ENCODE assay signal across 1 cellular context in the genomic region with DNA sequence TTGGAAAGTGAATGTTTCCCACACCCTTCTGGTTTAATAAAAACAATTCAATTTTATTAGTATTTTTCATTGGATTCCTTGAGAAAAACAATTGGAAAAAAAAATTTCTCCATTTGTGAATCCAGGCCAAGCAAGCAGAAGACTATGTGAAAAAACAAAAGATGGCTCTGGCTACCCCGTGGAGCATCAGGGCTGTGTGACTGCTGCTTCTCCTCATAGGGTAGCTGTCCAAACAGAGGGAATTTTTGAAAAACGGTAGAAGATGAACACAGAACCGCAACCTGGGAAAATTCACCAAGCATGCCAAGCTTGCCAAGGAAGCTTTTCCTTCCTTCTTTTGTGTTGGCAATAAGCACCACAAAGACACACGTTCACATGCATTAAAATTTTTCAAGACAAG.
TF ChIP-seq lines count a peak whose summit lies in the region.

No MANE protein-coding gene starts in this region.

TF ChIP-seq in GM23338, 12 proteins besides CTCF, POLR2A, EP300 and RAD21 (continued from another document):
- TF ChIP-seq, protein P1, sequence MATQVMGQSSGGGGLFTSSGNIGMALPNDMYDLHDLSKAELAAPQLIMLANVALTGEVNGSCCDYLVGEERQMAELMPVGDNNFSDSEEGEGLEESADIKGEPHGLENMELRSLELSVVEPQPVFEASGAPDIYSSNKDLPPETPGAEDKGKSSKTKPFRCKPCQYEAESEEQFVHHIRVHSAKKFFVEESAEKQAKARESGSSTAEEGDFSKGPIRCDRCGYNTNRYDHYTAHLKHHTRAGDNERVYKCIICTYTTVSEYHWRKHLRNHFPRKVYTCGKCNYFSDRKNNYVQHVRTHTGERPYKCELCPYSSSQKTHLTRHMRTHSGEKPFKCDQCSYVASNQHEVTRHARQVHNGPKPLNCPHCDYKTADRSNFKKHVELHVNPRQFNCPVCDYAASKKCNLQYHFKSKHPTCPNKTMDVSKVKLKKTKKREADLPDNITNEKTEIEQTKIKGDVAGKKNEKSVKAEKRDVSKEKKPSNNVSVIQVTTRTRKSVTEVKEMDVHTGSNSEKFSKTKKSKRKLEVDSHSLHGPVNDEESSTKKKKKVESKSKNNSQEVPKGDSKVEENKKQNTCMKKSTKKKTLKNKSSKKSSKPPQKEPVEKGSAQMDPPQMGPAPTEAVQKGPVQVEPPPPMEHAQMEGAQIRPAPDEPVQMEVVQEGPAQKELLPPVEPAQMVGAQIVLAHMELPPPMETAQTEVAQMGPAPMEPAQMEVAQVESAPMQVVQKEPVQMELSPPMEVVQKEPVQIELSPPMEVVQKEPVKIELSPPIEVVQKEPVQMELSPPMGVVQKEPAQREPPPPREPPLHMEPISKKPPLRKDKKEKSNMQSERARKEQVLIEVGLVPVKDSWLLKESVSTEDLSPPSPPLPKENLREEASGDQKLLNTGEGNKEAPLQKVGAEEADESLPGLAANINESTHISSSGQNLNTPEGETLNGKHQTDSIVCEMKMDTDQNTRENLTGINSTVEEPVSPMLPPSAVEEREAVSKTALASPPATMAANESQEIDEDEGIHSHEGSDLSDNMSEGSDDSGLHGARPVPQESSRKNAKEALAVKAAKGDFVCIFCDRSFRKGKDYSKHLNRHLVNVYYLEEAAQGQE (IDR thresholded peaks at IDR 0.05; ENCODE audit: unreplicated experiment) = no peak
- TF ChIP-seq STAT1 (IDR thresholded peaks at IDR 0.05; ENCODE audit: unreplicated experiment) (no peak), NANOG (IDR thresholded peaks at IDR 0.05; ENCODE audit: borderline replicate concordance) (no peak), EZH2 (IDR thresholded peaks at IDR 0.05; ENCODE audit: low read depth, unreplicated experiment) (no peak)
